Comparison of ENCODE assay signal across 1 cellular context in the genomic region with DNA sequence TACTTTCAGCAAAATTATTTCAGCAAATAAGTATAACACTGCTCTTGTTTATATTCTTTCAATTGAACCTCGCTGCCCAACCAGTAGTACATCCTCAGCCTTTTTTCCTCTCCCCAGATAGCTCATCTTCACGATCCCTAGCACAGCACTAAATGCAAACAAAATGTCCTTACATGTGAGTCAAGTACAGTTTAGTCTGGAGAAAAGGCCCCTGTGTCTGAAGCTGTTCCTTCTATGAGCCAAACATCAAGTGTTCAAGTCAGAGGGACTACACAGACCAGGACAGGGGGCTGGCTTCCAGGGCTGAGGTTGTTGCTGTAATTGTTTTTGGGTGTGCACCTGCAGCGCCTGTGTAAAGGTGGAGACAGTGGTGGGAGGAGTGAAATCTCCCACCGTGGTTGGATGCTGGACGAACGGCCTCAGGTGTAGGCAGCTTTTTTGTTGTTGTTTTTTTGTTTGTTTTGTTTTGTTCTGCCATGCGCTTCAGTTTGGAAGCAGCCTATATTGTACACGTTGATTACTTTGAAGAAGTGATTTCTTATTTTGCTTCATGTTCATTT.
TF ChIP-seq lines count a peak whose summit lies in the region.

No MANE protein-coding gene starts in this region.

TF ChIP-seq in GM23338, 12 proteins besides CTCF, POLR2A, EP300 and RAD21:
- TF ChIP-seq NANOG (IDR thresholded peaks at IDR 0.05; ENCODE audit: borderline replicate concordance) (no peak), EZH2 (IDR thresholded peaks at IDR 0.05; ENCODE audit: low read depth, unreplicated experiment) (no peak), ZNF114 (CRISPR knock-in tag; IDR thresholded peaks at IDR 0.05) (no peak), ZNF331 (CRISPR knock-in tag; IDR thresholded peaks at IDR 0.05; ENCODE audit: low read depth) (no peak), CREB1 (CRISPR knock-in tag; IDR thresholded peaks at IDR 0.05; ENCODE audit: low read depth) (no peak), STAT1 (IDR thresholded peaks at IDR 0.05; ENCODE audit: unreplicated experiment) (no peak), POLR2AphosphoS5 (IDR thresholded peaks at IDR 0.05; ENCODE audit: low read depth) (no peak), EZH2phosphoT487 (IDR thresholded peaks at IDR 0.05; ENCODE audit: unreplicated experiment) (no peak), JUNB (IDR thresholded peaks at IDR 0.05; ENCODE audit: unreplicated experiment) (no peak)
- TF ChIP-seq, protein P1, sequence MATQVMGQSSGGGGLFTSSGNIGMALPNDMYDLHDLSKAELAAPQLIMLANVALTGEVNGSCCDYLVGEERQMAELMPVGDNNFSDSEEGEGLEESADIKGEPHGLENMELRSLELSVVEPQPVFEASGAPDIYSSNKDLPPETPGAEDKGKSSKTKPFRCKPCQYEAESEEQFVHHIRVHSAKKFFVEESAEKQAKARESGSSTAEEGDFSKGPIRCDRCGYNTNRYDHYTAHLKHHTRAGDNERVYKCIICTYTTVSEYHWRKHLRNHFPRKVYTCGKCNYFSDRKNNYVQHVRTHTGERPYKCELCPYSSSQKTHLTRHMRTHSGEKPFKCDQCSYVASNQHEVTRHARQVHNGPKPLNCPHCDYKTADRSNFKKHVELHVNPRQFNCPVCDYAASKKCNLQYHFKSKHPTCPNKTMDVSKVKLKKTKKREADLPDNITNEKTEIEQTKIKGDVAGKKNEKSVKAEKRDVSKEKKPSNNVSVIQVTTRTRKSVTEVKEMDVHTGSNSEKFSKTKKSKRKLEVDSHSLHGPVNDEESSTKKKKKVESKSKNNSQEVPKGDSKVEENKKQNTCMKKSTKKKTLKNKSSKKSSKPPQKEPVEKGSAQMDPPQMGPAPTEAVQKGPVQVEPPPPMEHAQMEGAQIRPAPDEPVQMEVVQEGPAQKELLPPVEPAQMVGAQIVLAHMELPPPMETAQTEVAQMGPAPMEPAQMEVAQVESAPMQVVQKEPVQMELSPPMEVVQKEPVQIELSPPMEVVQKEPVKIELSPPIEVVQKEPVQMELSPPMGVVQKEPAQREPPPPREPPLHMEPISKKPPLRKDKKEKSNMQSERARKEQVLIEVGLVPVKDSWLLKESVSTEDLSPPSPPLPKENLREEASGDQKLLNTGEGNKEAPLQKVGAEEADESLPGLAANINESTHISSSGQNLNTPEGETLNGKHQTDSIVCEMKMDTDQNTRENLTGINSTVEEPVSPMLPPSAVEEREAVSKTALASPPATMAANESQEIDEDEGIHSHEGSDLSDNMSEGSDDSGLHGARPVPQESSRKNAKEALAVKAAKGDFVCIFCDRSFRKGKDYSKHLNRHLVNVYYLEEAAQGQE (IDR thresholded peaks at IDR 0.05; ENCODE audit: unreplicated experiment), result no peak
- TF ChIP-seq, protein P2, sequence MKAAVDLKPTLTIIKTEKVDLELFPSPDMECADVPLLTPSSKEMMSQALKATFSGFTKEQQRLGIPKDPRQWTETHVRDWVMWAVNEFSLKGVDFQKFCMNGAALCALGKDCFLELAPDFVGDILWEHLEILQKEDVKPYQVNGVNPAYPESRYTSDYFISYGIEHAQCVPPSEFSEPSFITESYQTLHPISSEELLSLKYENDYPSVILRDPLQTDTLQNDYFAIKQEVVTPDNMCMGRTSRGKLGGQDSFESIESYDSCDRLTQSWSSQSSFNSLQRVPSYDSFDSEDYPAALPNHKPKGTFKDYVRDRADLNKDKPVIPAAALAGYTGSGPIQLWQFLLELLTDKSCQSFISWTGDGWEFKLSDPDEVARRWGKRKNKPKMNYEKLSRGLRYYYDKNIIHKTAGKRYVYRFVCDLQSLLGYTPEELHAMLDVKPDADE (IDR thresholded peaks at IDR 0.05), result no peak
- TF ChIP-seq, protein P3, sequence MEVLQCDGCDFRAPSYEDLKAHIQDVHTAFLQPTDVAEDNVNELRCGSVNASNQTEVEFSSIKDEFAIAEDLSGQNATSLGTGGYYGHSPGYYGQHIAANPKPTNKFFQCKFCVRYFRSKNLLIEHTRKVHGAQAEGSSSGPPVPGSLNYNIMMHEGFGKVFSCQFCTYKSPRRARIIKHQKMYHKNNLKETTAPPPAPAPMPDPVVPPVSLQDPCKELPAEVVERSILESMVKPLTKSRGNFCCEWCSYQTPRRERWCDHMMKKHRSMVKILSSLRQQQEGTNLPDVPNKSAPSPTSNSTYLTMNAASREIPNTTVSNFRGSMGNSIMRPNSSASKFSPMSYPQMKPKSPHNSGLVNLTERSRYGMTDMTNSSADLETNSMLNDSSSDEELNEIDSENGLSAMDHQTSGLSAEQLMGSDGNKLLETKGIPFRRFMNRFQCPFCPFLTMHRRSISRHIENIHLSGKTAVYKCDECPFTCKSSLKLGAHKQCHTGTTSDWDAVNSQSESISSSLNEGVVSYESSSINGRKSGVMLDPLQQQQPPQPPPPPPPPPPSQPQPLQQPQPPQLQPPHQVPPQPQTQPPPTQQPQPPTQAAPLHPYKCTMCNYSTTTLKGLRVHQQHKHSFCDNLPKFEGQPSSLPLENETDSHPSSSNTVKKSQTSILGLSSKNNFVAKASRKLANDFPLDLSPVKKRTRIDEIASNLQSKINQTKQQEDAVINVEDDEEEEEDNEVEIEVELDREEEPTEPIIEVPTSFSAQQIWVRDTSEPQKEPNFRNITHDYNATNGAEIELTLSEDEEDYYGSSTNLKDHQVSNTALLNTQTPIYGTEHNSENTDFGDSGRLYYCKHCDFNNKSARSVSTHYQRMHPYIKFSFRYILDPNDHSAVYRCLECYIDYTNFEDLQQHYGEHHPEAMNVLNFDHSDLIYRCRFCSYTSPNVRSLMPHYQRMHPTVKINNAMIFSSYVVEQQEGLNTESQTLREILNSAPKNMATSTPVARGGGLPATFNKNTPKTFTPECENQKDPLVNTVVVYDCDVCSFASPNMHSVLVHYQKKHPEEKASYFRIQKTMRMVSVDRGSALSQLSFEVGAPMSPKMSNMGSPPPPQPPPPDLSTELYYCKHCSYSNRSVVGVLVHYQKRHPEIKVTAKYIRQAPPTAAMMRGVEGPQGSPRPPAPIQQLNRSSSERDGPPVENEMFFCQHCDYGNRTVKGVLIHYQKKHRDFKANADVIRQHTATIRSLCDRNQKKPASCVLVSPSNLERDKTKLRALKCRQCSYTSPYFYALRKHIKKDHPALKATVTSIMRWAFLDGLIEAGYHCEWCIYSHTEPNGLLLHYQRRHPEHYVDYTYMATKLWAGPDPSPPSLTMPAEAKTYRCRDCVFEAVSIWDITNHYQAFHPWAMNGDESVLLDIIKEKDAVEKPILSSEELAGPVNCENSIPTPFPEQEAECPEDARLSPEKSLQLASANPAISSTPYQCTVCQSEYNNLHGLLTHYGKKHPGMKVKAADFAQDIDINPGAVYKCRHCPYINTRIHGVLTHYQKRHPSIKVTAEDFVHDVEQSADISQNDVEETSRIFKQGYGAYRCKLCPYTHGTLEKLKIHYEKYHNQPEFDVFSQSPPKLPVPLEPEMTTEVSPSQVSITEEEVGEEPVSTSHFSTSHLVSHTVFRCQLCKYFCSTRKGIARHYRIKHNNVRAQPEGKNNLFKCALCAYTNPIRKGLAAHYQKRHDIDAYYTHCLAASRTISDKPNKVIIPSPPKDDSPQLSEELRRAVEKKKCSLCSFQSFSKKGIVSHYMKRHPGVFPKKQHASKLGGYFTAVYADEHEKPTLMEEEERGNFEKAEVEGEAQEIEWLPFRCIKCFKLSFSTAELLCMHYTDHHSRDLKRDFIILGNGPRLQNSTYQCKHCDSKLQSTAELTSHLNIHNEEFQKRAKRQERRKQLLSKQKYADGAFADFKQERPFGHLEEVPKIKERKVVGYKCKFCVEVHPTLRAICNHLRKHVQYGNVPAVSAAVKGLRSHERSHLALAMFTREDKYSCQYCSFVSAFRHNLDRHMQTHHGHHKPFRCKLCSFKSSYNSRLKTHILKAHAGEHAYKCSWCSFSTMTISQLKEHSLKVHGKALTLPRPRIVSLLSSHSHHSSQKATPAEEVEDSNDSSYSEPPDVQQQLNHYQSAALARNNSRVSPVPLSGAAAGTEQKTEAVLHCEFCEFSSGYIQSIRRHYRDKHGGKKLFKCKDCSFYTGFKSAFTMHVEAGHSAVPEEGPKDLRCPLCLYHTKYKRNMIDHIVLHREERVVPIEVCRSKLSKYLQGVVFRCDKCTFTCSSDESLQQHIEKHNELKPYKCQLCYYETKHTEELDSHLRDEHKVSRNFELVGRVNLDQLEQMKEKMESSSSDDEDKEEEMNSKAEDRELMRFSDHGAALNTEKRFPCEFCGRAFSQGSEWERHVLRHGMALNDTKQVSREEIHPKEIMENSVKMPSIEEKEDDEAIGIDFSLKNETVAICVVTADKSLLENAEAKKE (CRISPR knock-in tag; IDR thresholded peaks at IDR 0.05), result no peak
